In genomic region chr5:16568875-16569580, GRCh38 we compare ENCODE assay signal across 10 cellular contexts. TPM values are rescaled to one million over a fixed set of nuclear protein-coding genes. Genes with fewer than 3 reads are reported as not detected.
DNase-seq lines count a peak whose midpoint lies in the region; ATAC-seq and TF ChIP-seq lines count a peak whose summit lies in the region.
"Had no signal": no experiment of that assay in that cellular context is flagged by ENCODE, and none has a peak within 500 bp of the region (broad histone marks: within the 10 kb centered on the region; RNA-seq: fewer than 3 reads in every experiment).

No MANE protein-coding gene starts in this region.

- H3K4me1 ChIP-seq in RWPE2 (ENCODE audit: insufficient read depth, poor library complexity, severe bottlenecking), result peaks cover 2% of the 10 kb centered on the region
- peaks cover 18% of the 10 kb centered on the region for H3K4me1 ChIP-seq in foreskin keratinocyte
- no peaks in the 10 kb centered on the region for H3K4me1 ChIP-seq in aorta (ENCODE audit: control insufficient read depth in 1 of 2, insufficient read depth in 2 of 2, low read length in 2 of 2)
- H3K4me1 ChIP-seq: upper lobe of left lung had no signal

- ATAC-seq in RWPE2 (ENCODE audit: low read depth) (peak; percentile 74), foreskin keratinocyte (peak; percentile 93), aorta (ENCODE audit: low FRiP score) (no peak), GM19467 (IDR thresholded peaks at IDR 0.05; ENCODE audit: unreplicated experiment) (no peak)
- ATAC-seq in stimulated activated naive CD8-positive, alpha-beta T cell treated with anti-CD3 and anti-CD28 coated beads, Interleukin-15, Interleukin-2, amounts not matched to agents 100 U/mL and 50 U/mL, for 24 hours, result no peak

- TF ChIP-seq CTCF in RWPE2 (IDR thresholded peaks at IDR 0.05; ENCODE audit: poor library complexity, severe bottlenecking) (no peak), foreskin keratinocyte (conservative IDR thresholded peaks at IDR 0.05) (no peak)

- DNase-seq in NCI-H2107 treated with DMSO at 0.1 percent for 48 hours (lab: John Stamatoyannopoulos, UW; ENCODE audit: unreplicated experiment) (peak; percentile 41), NCI-H2107 (lab: John Stamatoyannopoulos, UW) (no peak), RWPE2 (ENCODE audit: low spot score) (peak; percentile 78), foreskin keratinocyte (peak; percentile 62 to 80), substantia nigra (lab: John Stamatoyannopoulos, UW) (peak in 48 of 49 donors; percentile 25 to 96 (median 86)), aorta (no peak)
- no peak for DNase-seq in stimulated activated naive CD8-positive, alpha-beta T cell treated with anti-CD3 and anti-CD28 coated beads, Interleukin-15, Interleukin-2, amounts not matched to agents 100 U/mL and 50 U/mL, for 24 hours
- DNase-seq: SW 1271, upper lobe of left lung had no signal

- WGBS in aorta, 2 donors, result 85 to 87% methylated on average over 16 of the region's 16 CpGs

- no peak overlapping the region for H3K4me3 ChIP-seq in RWPE2 (ENCODE audit: severe bottlenecking)
- no peak overlapping the region for H3K4me3 ChIP-seq in aorta (ENCODE audit: low read length in 2 of 2)
- H3K4me3 ChIP-seq: upper lobe of left lung had no signal

- H3K27ac ChIP-seq in RWPE2 (ENCODE audit: poor library complexity, severe bottlenecking), result peak overlapping the region; percentile 37
- peak overlapping the region; percentile 55 for H3K27ac ChIP-seq in foreskin keratinocyte
- peak overlapping the region; percentile 96 for H3K27ac ChIP-seq in substantia nigra (ENCODE audit: low read depth, low read length, poor library complexity, severe bottlenecking)
- H3K27ac ChIP-seq in aorta (ENCODE audit: low read depth in 1 of 2, low read length in 2 of 2), result no peak overlapping the region
- H3K27ac ChIP-seq: upper lobe of left lung had no signal

- H3K36me3 ChIP-seq in RWPE2 (ENCODE audit: low read depth), result no peaks in the 10 kb centered on the region
- H3K36me3 ChIP-seq in aorta (ENCODE audit: control insufficient read depth in 1 of 2, insufficient read depth in 2 of 2, low read length in 1 of 2), result no peaks in the 10 kb centered on the region
- H3K36me3 ChIP-seq: upper lobe of left lung had no signal

- H3K9me3 ChIP-seq in RWPE2 (ENCODE audit: severe bottlenecking) (no peaks in the 10 kb centered on the region), aorta (ENCODE audit: control insufficient read depth, low read length) (no peaks in the 10 kb centered on the region)
- H3K9me3 ChIP-seq: upper lobe of left lung had no signal

- intact Hi-C loops in aorta (cut with DNase I), result no loop called here

- no peaks in the 10 kb centered on the region for H3K27me3 ChIP-seq in RWPE2 (ENCODE audit: insufficient read depth, poor library complexity, severe bottlenecking)
- no peaks in the 10 kb centered on the region for H3K27me3 ChIP-seq in foreskin keratinocyte
- H3K27me3 ChIP-seq in aorta (ENCODE audit: control insufficient read depth in 1 of 2, insufficient read depth in 2 of 2, low read length in 1 of 2), result no peaks in the 10 kb centered on the region
- H3K27me3 ChIP-seq: upper lobe of left lung had no signal

RNA-seq across cellular contexts. Expression of gene RETREG1, which starts 47.8 kb away (rescaled TPM):
- total RNA-seq in foreskin keratinocyte, result 1.3 and 2.1 TPM in 2 replicates
- polyA plus RNA-seq in foreskin keratinocyte, result 0.66 and 1.0 TPM in 2 replicates
- total RNA-seq in aorta, result 1 to 10 TPM; 6.5 to 9.7 TPM
- 1 to 10 TPM in 1 of 2 donors, under 1 TPM in 1; 0.56 to 1.8 TPM for polyA plus RNA-seq in aorta

Comparison
In these comparisons a context has a peak if more than half of its experiments do, and no peak if none do; other contexts are left out.
1. DNase-seq: peak in NCI-H2107 treated with DMSO at 0.1 percent for 48 hours (single experiment), RWPE2 (single experiment), foreskin keratinocyte (2 of 2) and substantia nigra (48 of 49); none in NCI-H2107 (single experiment), aorta (0 of 2) and stimulated activated naive CD8-positive, alpha-beta T cell treated with anti-CD3 and anti-CD28 coated beads, Interleukin-15, Interleukin-2, amounts not matched to agents 100 U/mL and 50 U/mL, for 24 hours (single experiment).
2. ATAC-seq: peak in RWPE2 (single experiment) and foreskin keratinocyte (single experiment); none in aorta (single experiment), stimulated activated naive CD8-positive, alpha-beta T cell treated with anti-CD3 and anti-CD28 coated beads, Interleukin-15, Interleukin-2, amounts not matched to agents 100 U/mL and 50 U/mL, for 24 hours (single experiment) and GM19467 (single experiment).
3. H3K27ac ChIP-seq: peak in RWPE2 (single experiment), foreskin keratinocyte (single experiment) and substantia nigra (single experiment); none in aorta (0 of 2).